In genomic region chr2:127051780-127052067, GRCh38 we compare ENCODE assay signal across 22 cellular contexts.
"Had no signal": no experiment of that assay in that cellular context is flagged by ENCODE, and none has a peak within 500 bp of the region (broad histone marks: within the 10 kb centered on the region; RNA-seq: fewer than 3 reads in every experiment).

No MANE protein-coding gene starts in this region.

- H3K27ac Mint-ChIP-seq: activated CD4-positive, alpha-beta T cell treated with anti-CD3 and anti-CD28 coated beads, Interleukin-2, amount 10 ng/mL, durations not matched to agents 24 days and 14 days; activated CD8-positive, alpha-beta T cell treated with anti-CD3 and anti-CD28 coated beads, Interleukin-2, amount 10 ng/mL, durations not matched to agents 7 days and 5 days; activated naive CD4-positive, alpha-beta T cell treated with anti-CD3 and anti-CD28 coated beads, Interleukin-2, amount 50 U/mL, for 72 hours; activated T-cell treated with anti-CD3 and anti-CD28 coated beads, Interleukin-2, amount 50 U/mL, for 72 hours; dendritic cell treated with granulocyte-macrophage colony-stimulating factor and Interleukin-4, amounts not matched to agents 40 ng/mL and 50 ng/mL, for 4 days; mesothelial cell of epicardium; natural killer cell treated with Interleukin-12 subunit alpha and Interleukin-12 subunit beta and Interleukin-15 and Interleukin-18, amount 100 ng/mL, for 72 hours; T-helper 2 cell treated with Interferon-gamma antibody and Interleukin-4, amounts not matched to agents 5 μg/mL and 100 μg/mL, for 36 hours had no signal

- H3K27ac ChIP-seq: adrenal gland, esophagus muscularis mucosa, heart right ventricle, parathyroid adenoma, sigmoid colon, uterus had no signal

- H3K9me3 ChIP-seq: adrenal gland, esophagus muscularis mucosa, heart right ventricle, sigmoid colon, tibial nerve, uterus had no signal

- H3K9ac ChIP-seq: parathyroid adenoma had no signal

- H3K4me3 ChIP-seq: adrenal gland, esophagus muscularis mucosa, heart right ventricle, lung, sigmoid colon, tibial nerve, uterus had no signal

- H3K4me3 Mint-ChIP-seq: activated CD4-positive, alpha-beta T cell treated with anti-CD3 and anti-CD28 coated beads, Interleukin-2, amount 10 ng/mL, durations not matched to agents 24 days and 14 days; activated CD8-positive, alpha-beta T cell treated with anti-CD3 and anti-CD28 coated beads, Interleukin-2, amount 10 ng/mL, durations not matched to agents 7 days and 5 days; activated T-cell treated with anti-CD3 and anti-CD28 coated beads, Interleukin-2, amount 50 U/mL, for 72 hours; dendritic cell treated with granulocyte-macrophage colony-stimulating factor and Interleukin-4, amounts not matched to agents 40 ng/mL and 50 ng/mL, for 4 days; mesothelial cell of epicardium; natural killer cell treated with Interleukin-12 subunit alpha and Interleukin-12 subunit beta and Interleukin-15 and Interleukin-18, amount 100 ng/mL, for 72 hours; T-helper 2 cell treated with Interferon-gamma antibody and Interleukin-4, amounts not matched to agents 5 μg/mL and 100 μg/mL, for 36 hours had no signal

- H2AFZ ChIP-seq: parathyroid adenoma had no signal

- ATAC-seq: activated CD8-positive, alpha-beta T cell treated with anti-CD3 and anti-CD28 coated beads, Interleukin-2, amount 10 ng/mL, durations not matched to agents 7 days and 5 days; activated naive CD4-positive, alpha-beta T cell treated with anti-CD3 and anti-CD28 coated beads, Interleukin-2, amount 50 U/mL, for 72 hours; activated T-cell treated with anti-CD3 and anti-CD28 coated beads, Interleukin-2, amount 50 U/mL, for 72 hours; left cardiac atrium; natural killer cell treated with Interleukin-12 subunit alpha and Interleukin-12 subunit beta and Interleukin-15 and Interleukin-18, amount 100 ng/mL, for 72 hours had no signal

- H3K79me2 ChIP-seq: parathyroid adenoma had no signal

- H3K27me3 ChIP-seq: adrenal gland, esophagus muscularis mucosa, heart right ventricle, sigmoid colon, tibial nerve, uterus had no signal

- H3K27me3 Mint-ChIP-seq: activated CD4-positive, alpha-beta T cell treated with anti-CD3 and anti-CD28 coated beads, Interleukin-2, amount 10 ng/mL, durations not matched to agents 24 days and 14 days; natural killer cell treated with Interleukin-12 subunit alpha and Interleukin-12 subunit beta and Interleukin-15 and Interleukin-18, amount 100 ng/mL, for 72 hours had no signal

- H3K36me3 ChIP-seq: uterus had no signal

- DNase-seq: activated CD4-positive, alpha-beta T cell treated with anti-CD3 and anti-CD28 coated beads, Interleukin-2, amount 10 ng/mL, durations not matched to agents 24 days and 14 days; activated CD4-positive, CD25-positive, alpha-beta regulatory T cell; activated CD8-positive, alpha-beta T cell treated with anti-CD3 and anti-CD28 coated beads, Interleukin-2, amount 10 ng/mL, durations not matched to agents 7 days and 5 days; activated effector memory CD4-positive, alpha-beta T cell treated with anti-CD3 and anti-CD28 coated beads, Interleukin-2, amount 50 U/mL, for 16 hours; activated T-cell treated with anti-CD3 and anti-CD28 coated beads, Interleukin-2, amount 50 U/mL, for 72 hours; effector memory CD4-positive, alpha-beta T cell; stimulated activated CD8-positive, alpha-beta memory T cell treated with anti-CD3 and anti-CD28 coated beads, Interleukin-4, amount 100 ng/mL, for 48 hours; stimulated activated naive CD4-positive, alpha-beta T cell had no signal

- H3K4me1 ChIP-seq: adrenal gland, parathyroid adenoma, uterus had no signal

- H3K36me3 Mint-ChIP-seq: activated naive CD4-positive, alpha-beta T cell treated with anti-CD3 and anti-CD28 coated beads, Interleukin-2, amount 50 U/mL, for 72 hours; natural killer cell treated with Interleukin-12 subunit alpha and Interleukin-12 subunit beta and Interleukin-15 and Interleukin-18, amount 100 ng/mL, for 72 hours had no signal

- H3K9me3 Mint-ChIP-seq: activated CD4-positive, alpha-beta T cell treated with anti-CD3 and anti-CD28 coated beads, Interleukin-2, amount 10 ng/mL, durations not matched to agents 24 days and 14 days; activated naive CD4-positive, alpha-beta T cell treated with anti-CD3 and anti-CD28 coated beads, Interleukin-2, amount 50 U/mL, for 72 hours; activated T-cell treated with anti-CD3 and anti-CD28 coated beads, Interleukin-2, amount 50 U/mL, for 72 hours; dendritic cell treated with granulocyte-macrophage colony-stimulating factor and Interleukin-4, amounts not matched to agents 40 ng/mL and 50 ng/mL, for 4 days; mesothelial cell of epicardium; natural killer cell treated with Interleukin-12 subunit alpha and Interleukin-12 subunit beta and Interleukin-15 and Interleukin-18, amount 100 ng/mL, for 72 hours; T-helper 2 cell treated with Interferon-gamma antibody and Interleukin-4, amounts not matched to agents 5 μg/mL and 100 μg/mL, for 36 hours had no signal
